ENCODE assay signal across 13 cellular contexts in genomic region chr2:46384457-46384815, GRCh38.
"Had no signal": no experiment of that assay in that cellular context is flagged by ENCODE, and none has a peak within 500 bp of the region (broad histone marks: within the 10 kb centered on the region; RNA-seq: fewer than 3 reads in every experiment).

No MANE protein-coding gene starts in this region.

- ATAC-seq: left colon; naive thymus-derived CD4-positive, alpha-beta T cell; right cardiac atrium; stimulated activated naive B cell treated with anti-CD40 and anti-IgM and Interleukin-4, amounts not matched to agents 10 μg/mL and 1 μg/mL and 100 μg/mL, for 72 hours; stimulated activated naive CD8-positive, alpha-beta T cell treated with anti-CD3 and anti-CD28 coated beads, Interleukin-15, amount 100 ng/mL, for 72 hours had no signal

- H3K9me3 Mint-ChIP-seq: dendritic cell treated with granulocyte-macrophage colony-stimulating factor and Interleukin-4, amounts not matched to agents 40 ng/mL and 50 ng/mL, for 4 days; naive thymus-derived CD4-positive, alpha-beta T cell; stimulated activated naive B cell treated with anti-CD40 and anti-IgM and Interleukin-4, amounts not matched to agents 10 μg/mL and 1 μg/mL and 100 μg/mL, for 72 hours; stimulated activated naive CD8-positive, alpha-beta T cell treated with anti-CD3 and anti-CD28 coated beads, Interleukin-15, amount 100 ng/mL, for 72 hours had no signal

- H3K36me3 Mint-ChIP-seq: naive thymus-derived CD4-positive, alpha-beta T cell; stimulated activated naive B cell treated with anti-CD40 and anti-IgM and Interleukin-4, amounts not matched to agents 10 μg/mL and 1 μg/mL and 100 μg/mL, for 72 hours had no signal

- H3K27ac ChIP-seq: hepatocyte, ovary, transverse colon had no signal

- H3K27me3 Mint-ChIP-seq: dendritic cell treated with granulocyte-macrophage colony-stimulating factor and Interleukin-4, amounts not matched to agents 40 ng/mL and 50 ng/mL, for 4 days; naive thymus-derived CD4-positive, alpha-beta T cell; stimulated activated naive CD8-positive, alpha-beta T cell treated with anti-CD3 and anti-CD28 coated beads, Interleukin-15, amount 100 ng/mL, for 72 hours had no signal

- DNase-seq: foreskin melanocyte; kidney; left colon; mammary epithelial cell; ovary; right cardiac atrium; stimulated activated CD4-positive, alpha-beta T cell treated with anti-CD3 and anti-CD28 coated beads, Interleukin-4, amount 100 ng/mL, for 1 hour; stimulated activated naive B cell treated with anti-CD40 and anti-IgM and Interleukin-4, amounts not matched to agents 10 μg/mL and 1 μg/mL and 100 μg/mL, for 72 hours; stimulated activated naive CD8-positive, alpha-beta T cell treated with anti-CD3 and anti-CD28 coated beads, Interleukin-15, amount 100 ng/mL, for 72 hours; transverse colon had no signal

- H3K4me3 Mint-ChIP-seq: dendritic cell treated with granulocyte-macrophage colony-stimulating factor and Interleukin-4, amounts not matched to agents 40 ng/mL and 50 ng/mL, for 4 days; naive thymus-derived CD4-positive, alpha-beta T cell; stimulated activated naive B cell treated with anti-CD40 and anti-IgM and Interleukin-4, amounts not matched to agents 10 μg/mL and 1 μg/mL and 100 μg/mL, for 72 hours; stimulated activated naive CD8-positive, alpha-beta T cell treated with anti-CD3 and anti-CD28 coated beads, Interleukin-15, amount 100 ng/mL, for 72 hours had no signal

- H3K27ac Mint-ChIP-seq: dendritic cell treated with granulocyte-macrophage colony-stimulating factor and Interleukin-4, amounts not matched to agents 40 ng/mL and 50 ng/mL, for 4 days; naive thymus-derived CD4-positive, alpha-beta T cell; stimulated activated naive B cell treated with anti-CD40 and anti-IgM and Interleukin-4, amounts not matched to agents 10 μg/mL and 1 μg/mL and 100 μg/mL, for 72 hours had no signal

- H3K4me1 Mint-ChIP-seq: stimulated activated naive B cell treated with anti-CD40 and anti-IgM and Interleukin-4, amounts not matched to agents 10 μg/mL and 1 μg/mL and 100 μg/mL, for 72 hours; stimulated activated naive CD8-positive, alpha-beta T cell treated with anti-CD3 and anti-CD28 coated beads, Interleukin-15, amount 100 ng/mL, for 72 hours had no signal
